8 cellular contexts compared by ENCODE assay signal in genomic region chr7:148932-149855, GRCh38. TPM values are rescaled to one million over a fixed set of nuclear protein-coding genes. Genes with fewer than 3 reads are reported as not detected.
DNase-seq lines count a peak whose midpoint lies in the region; ATAC-seq lines count a peak whose summit lies in the region.

No MANE protein-coding gene starts in this region.

- CTCF ChIA-PET in CD8-positive, alpha-beta memory T cell (lab: Charles Lee): no interaction called here

- H3K36me3 Mint-ChIP-seq in CD8-positive, alpha-beta memory T cell: peaks cover 4 to 11% (median 8%) of the 10 kb centered on the region in 3 donors

- peak; percentile 96 to 99 (median 99) for DNase-seq in CD8-positive, alpha-beta memory T cell
- DNase-seq in HPDE6-E6E7 (ENCODE audit: extremely low spot score): peak; percentile 97
- DNase-seq in NK-92 (lab: John Stamatoyannopoulos, UW; ENCODE audit: unreplicated experiment): peak; percentile 81
- DNase-seq in activated CD8-positive, alpha-beta memory T cell treated with anti-CD3 and anti-CD28 coated beads for 24 hours: peak; percentile 98
- DNase-seq in effector CD8-positive, alpha-beta T cell (lab: John Stamatoyannopoulos, UW): peak; percentile 100
- DNase-seq in lung microvascular endothelial cell (ENCODE audit: low read depth in 2 of 2): peak; percentile 99
- DNase-seq in stimulated activated CD4-positive, alpha-beta T cell treated with anti-CD3 and anti-CD28 coated beads, TNF-alpha, amount 100 ng/mL, for 4 hours (ENCODE audit: low read depth in 3 of 3): peak; percentile 95 to 97 (median 96)

- peaks cover 15 to 22% (median 15%) of the 10 kb centered on the region in 3 donors for H3K4me1 Mint-ChIP-seq in CD8-positive, alpha-beta memory T cell

- no peaks in the 10 kb centered on the region for H3K9me3 ChIP-seq in CD8-positive, alpha-beta memory T cell (ENCODE audit: low read length)

- H3K4me3 ChIP-seq in CD8-positive, alpha-beta memory T cell (ENCODE audit: low read length): peak overlapping the region; percentile 55

- ATAC-seq in GM19467 (IDR thresholded peaks at IDR 0.05; ENCODE audit: unreplicated experiment): peak; percentile 96

- H3K36me3 ChIP-seq in CD8-positive, alpha-beta memory T cell (ENCODE audit: insufficient read depth, low read length): no peaks in the 10 kb centered on the region

- H3K27ac ChIP-seq in CD8-positive, alpha-beta memory T cell (ENCODE audit: low read depth, low read length): peak overlapping the region; percentile 81

- peaks cover 15% of the 10 kb centered on the region for H3K4me1 ChIP-seq in CD8-positive, alpha-beta memory T cell (ENCODE audit: insufficient read depth, low read length)

- H3K27me3 Mint-ChIP-seq in CD8-positive, alpha-beta memory T cell: peaks cover 0 to 4% of the 10 kb centered on the region in 2 donors

- POLR2A ChIA-PET in CD8-positive, alpha-beta memory T cell (lab: Charles Lee): interaction anchor here (1.0 kb wide), 1 partner anchor 727 kb away, joined by 5 read pairs; the partner anchor contains the start of gene GET4

- peaks cover 0 to 2% (median 0%) of the 10 kb centered on the region in 5 donors for H3K9me3 Mint-ChIP-seq in CD8-positive, alpha-beta memory T cell

- no peaks in the 10 kb centered on the region for H3K27me3 ChIP-seq in CD8-positive, alpha-beta memory T cell (ENCODE audit: insufficient read depth, low read length, poor library complexity, severe bottlenecking)

- H3K4me3 Mint-ChIP-seq in CD8-positive, alpha-beta memory T cell: peak overlapping the region; percentile 85 to 94 (median 91)

- H3K27ac Mint-ChIP-seq in CD8-positive, alpha-beta memory T cell: peak overlapping the region; percentile 85 to 99 (median 98)

RNA-seq across cellular contexts. Expression of gene FAM20C, which starts 43.2 kb away (rescaled TPM):
- total RNA-seq in CD8-positive, alpha-beta memory T cell: 1 to 10 TPM; 3.2 to 3.6 TPM
- polyA plus RNA-seq in CD8-positive, alpha-beta memory T cell: not detected
- 0.65 and 0.79 TPM in 2 replicates for total RNA-seq in lung microvascular endothelial cell

Comparison
In these comparisons a context has a peak if more than half of its experiments do, and no peak if none do; other contexts are left out.
1. Peak in every context shown above with its lines: DNase-seq, ATAC-seq, H3K4me3 ChIP-seq and H3K27ac ChIP-seq.